Comparison of ENCODE assay signal across 8 cellular contexts in genomic region chr9:72363908-72364678, GRCh38. TPM values are rescaled to one million over a fixed set of nuclear protein-coding genes. Genes with fewer than 3 reads are reported as not detected.
A peak's percentile ranks its signal among the peaks of the same experiment; 100 is the strongest.
DNase-seq lines count a peak whose midpoint lies in the region; ATAC-seq and TF ChIP-seq lines count a peak whose summit lies in the region.

No MANE protein-coding gene starts in this region.

- ATAC-seq in GM19035 (IDR thresholded peaks at IDR 0.05; ENCODE audit: unreplicated experiment) (peak; percentile 44), HG03175 (IDR thresholded peaks at IDR 0.05; ENCODE audit: unreplicated experiment) (peak; percentile 41), gastroesophageal sphincter (peak; percentile 4)

- H3K4me1 ChIP-seq in gastroesophageal sphincter (peaks cover 9 to 41% (median 20%) of the 10 kb centered on the region in 3 donors), neutrophil (ENCODE audit: control insufficient read depth in 1 of 2, insufficient read depth in 1 of 2, low read depth in 1 of 2, low read length in 1 of 2) (peaks cover 41 to 42% of the 10 kb centered on the region in 2 experiments)

- H3K4me3 ChIP-seq in gastroesophageal sphincter (peak overlapping the region; percentile 78 to 90), neutrophil (ENCODE audit: low read depth in 1 of 2, low read length in 1 of 2) (peak overlapping the region; percentile 78 to 94)

- H3K27ac ChIP-seq in gastroesophageal sphincter: peak overlapping the region; percentile 98 to 100 (median 99)
- peak overlapping the region; percentile 98 for H3K27ac ChIP-seq in neutrophil
- peak overlapping the region; percentile 96 for H3K27ac ChIP-seq in temporal lobe (ENCODE audit: low read depth, low read length)

- 0% methylated on average over 12 to 17 of the region's 73 CpGs for WGBS in gastroesophageal sphincter (ENCODE audit: low coverage in 1 of 2), 2 donors

- DNase-seq in C1 segment of cervical spinal cord (lab: John Stamatoyannopoulos, UW) (peak in 13 of 14 donors; percentile 21 to 77 (median 65)), RKO (ENCODE audit: low spot score) (peak; percentile 73)
- DNase-seq in activated naive CD4-positive, alpha-beta T cell (lab: John Stamatoyannopoulos, UW): peak; percentile 33 to 67 (median 48)

- no peak for TF ChIP-seq CTCF in gastroesophageal sphincter (IDR thresholded peaks at IDR 0.05)
- no peak for TF ChIP-seq CTCF in neutrophil (IDR thresholded peaks at IDR 0.05)

- H3K27me3 ChIP-seq in gastroesophageal sphincter (no peaks in the 10 kb centered on the region), neutrophil (no peaks in the 10 kb centered on the region)

- H3K36me3 ChIP-seq in gastroesophageal sphincter (peaks cover 3 to 18% of the 10 kb centered on the region in 2 donors), neutrophil (peaks cover 12% of the 10 kb centered on the region)

- no peaks in the 10 kb centered on the region for H3K9me3 ChIP-seq in gastroesophageal sphincter
- H3K9me3 ChIP-seq in neutrophil: no peaks in the 10 kb centered on the region

- TF ChIP-seq POLR2A in gastroesophageal sphincter (IDR thresholded peaks at IDR 0.05): no peak

- no peak for TF ChIP-seq EP300 in gastroesophageal sphincter (IDR thresholded peaks at IDR 0.05)

RNA-seq across cellular contexts. Expression of gene ZFAND5, which starts 0.9 kb away (rescaled TPM):
- 100 to 1,000 TPM; 124 to 488 (median 288) TPM for total RNA-seq in gastroesophageal sphincter
- 218 TPM for total RNA-seq in temporal lobe

Comparison
In these comparisons a context has a peak if more than half of its experiments do, and no peak if none do; other contexts are left out.
1. Peak in every context shown above with its lines: DNase-seq, ATAC-seq, H3K4me3 ChIP-seq and H3K27ac ChIP-seq.